In genomic region chr12:93176166-93176565, GRCh38 we compare ENCODE assay signal across 10 cellular contexts.
DNase-seq lines count a peak whose midpoint lies in the region; ATAC-seq and TF ChIP-seq lines count a peak whose summit lies in the region.
"Had no signal": no experiment of that assay in that cellular context is flagged by ENCODE, and none has a peak within 500 bp of the region (broad histone marks: within the 10 kb centered on the region; RNA-seq: fewer than 3 reads in every experiment).

No MANE protein-coding gene starts in this region.

- H3K27ac ChIP-seq in muscle layer of colon (ENCODE audit: low read depth, low read length) (peak overlapping the region; percentile 62), uterus (peak overlapping the region; percentile 34 to 67)
- H3K27ac ChIP-seq: 22Rv1 had no signal

- no peak for TF ChIP-seq POLR2A in uterus (IDR thresholded peaks at IDR 0.05)

- no peak for ATAC-seq in GM21515 (IDR thresholded peaks at IDR 0.05; ENCODE audit: unreplicated experiment)

- TF ChIP-seq CTCF in epithelial cell of esophagus (IDR thresholded peaks at IDR 0.05; ENCODE audit: insufficient read depth, low read depth, low read length, missing control alignments) (no peak), uterus (IDR thresholded peaks at IDR 0.05) (no peak)

- no peak overlapping the region for H3K4me3 ChIP-seq in epithelial cell of esophagus (ENCODE audit: low read length)
- no peak overlapping the region for H3K4me3 ChIP-seq in muscle layer of colon (ENCODE audit: low read depth in 1 of 2, low read length in 2 of 2)
- H3K4me3 ChIP-seq in uterus, result no peak overlapping the region

- intact Hi-C loops in uterus (cut with DNase I; ENCODE audit: low total_unique reads), result no loop called here

- H3K9me3 ChIP-seq in muscle layer of colon (ENCODE audit: low read length), result no peaks in the 10 kb centered on the region
- H3K9me3 ChIP-seq in uterus, result no peaks in the 10 kb centered on the region

- H3K27me3 ChIP-seq in muscle layer of colon (ENCODE audit: control insufficient read depth in 1 of 2, insufficient read depth in 2 of 2, low read length in 2 of 2) (no peaks in the 10 kb centered on the region), uterus (no peaks in the 10 kb centered on the region)

- no peak overlapping the region for H3K9ac ChIP-seq in muscle layer of colon (ENCODE audit: low read length)

- H3K4me1 ChIP-seq in muscle layer of colon (ENCODE audit: insufficient read depth, low read length), result peaks cover 63% of the 10 kb centered on the region
- peaks cover 5 to 9% of the 10 kb centered on the region in 2 donors for H3K4me1 ChIP-seq in uterus

- DNase-seq in NCI-H446 treated with DMSO at 0.1 percent for 48 hours (lab: John Stamatoyannopoulos, UW) (peak; percentile 19), NCI-H446 (lab: John Stamatoyannopoulos, UW) (no peak), epithelial cell of esophagus (ENCODE audit: low read depth) (peak; percentile 31), uterus (no peak), NCI-H510A treated with DMSO at 0.1 percent for 48 hours (lab: John Stamatoyannopoulos, UW) (no peak), NCI-H146 treated with DMSO at 0.1 percent for 48 hours (lab: John Stamatoyannopoulos, UW; ENCODE audit: unreplicated experiment) (no peak)
- DNase-seq: NCI-H510A had no signal

- H3K36me3 ChIP-seq in muscle layer of colon (ENCODE audit: insufficient read depth, low read length), result no peaks in the 10 kb centered on the region
- no peaks in the 10 kb centered on the region for H3K36me3 ChIP-seq in uterus

Comparison
In these comparisons a context has a peak if more than half of its experiments do, and no peak if none do; other contexts are left out.
1. DNase-seq: peak in NCI-H446 treated with DMSO at 0.1 percent for 48 hours (single experiment) and epithelial cell of esophagus (single experiment); none in NCI-H446 (0 of 2), uterus (0 of 2), NCI-H510A treated with DMSO at 0.1 percent for 48 hours (single experiment) and NCI-H146 treated with DMSO at 0.1 percent for 48 hours (single experiment).